In the genomic region with DNA sequence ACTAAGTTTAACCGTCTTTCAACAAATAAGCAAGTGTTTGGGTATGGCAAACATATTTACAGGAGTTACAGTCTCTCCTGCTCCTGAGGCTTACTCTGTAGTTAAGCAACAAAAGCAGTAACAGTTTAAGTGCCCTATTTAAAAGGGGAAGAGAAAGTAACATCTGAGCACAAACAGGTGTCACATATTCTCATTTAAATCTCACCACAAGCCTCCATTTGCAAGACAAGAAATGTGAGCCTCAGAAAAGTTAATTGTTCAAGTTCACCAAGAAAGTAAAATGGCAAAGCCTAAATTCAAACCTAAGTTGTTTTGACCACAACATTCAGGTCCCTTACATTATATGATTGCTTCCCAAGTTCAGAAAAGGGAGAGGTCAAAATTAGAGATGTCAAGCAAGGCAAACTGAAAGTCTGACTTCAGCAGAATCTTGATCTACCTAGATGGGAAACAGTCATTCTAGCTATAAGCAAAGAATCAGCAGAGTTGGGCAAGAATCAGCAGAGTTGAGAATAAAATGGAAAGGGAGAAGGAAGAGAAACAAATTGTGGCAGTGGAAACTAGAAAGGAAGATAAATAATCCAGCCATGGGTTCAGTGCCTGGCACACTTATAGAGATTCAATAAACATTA, we compare ENCODE assay signal across 11 cellular contexts.
DNase-seq lines count a peak whose midpoint lies in the region; ATAC-seq and TF ChIP-seq lines count a peak whose summit lies in the region.
"Had no signal": no experiment of that assay in that cellular context is flagged by ENCODE, and none has a peak within 500 bp of the region (broad histone marks: within the 10 kb centered on the region; RNA-seq: fewer than 3 reads in every experiment).

No MANE protein-coding gene starts in this region.

- H4K8ac ChIP-seq in mesenchymal stem cell (ENCODE audit: low read length) = no peak overlapping the region

- no peak overlapping the region for H3K14ac ChIP-seq in mesenchymal stem cell (ENCODE audit: low read length in 2 of 2)

- H3K4ac ChIP-seq in mesenchymal stem cell (ENCODE audit: low read depth in 1 of 2, low read length in 2 of 2) = no peak overlapping the region

- no peak overlapping the region for H2AFZ ChIP-seq in mesenchymal stem cell (ENCODE audit: low read depth, low read length)

- TF ChIP-seq CTCF in right lobe of liver (IDR thresholded peaks at IDR 0.05) (no peak), colonic mucosa (IDR thresholded peaks at IDR 0.05) (no peak)

- no peak overlapping the region for H2BK5ac ChIP-seq in mesenchymal stem cell (ENCODE audit: low read depth, low read length, poor library complexity, severe bottlenecking)

- no peaks in the 10 kb centered on the region for H3K79me1 ChIP-seq in mesenchymal stem cell (replicated peaks; ENCODE audit: low read length, poor library complexity, severe bottlenecking)

- no peak for TF ChIP-seq POLR2A in right lobe of liver (IDR thresholded peaks at IDR 0.05)

- no peaks in the 10 kb centered on the region for H3K4me1 ChIP-seq in right lobe of liver
- no peaks in the 10 kb centered on the region for H3K4me1 ChIP-seq in colonic mucosa
- H3K4me1 ChIP-seq in mesenchymal stem cell (ENCODE audit: control insufficient read depth, insufficient read depth, low read depth, low read length) = peaks cover 1% of the 10 kb centered on the region
- H3K4me1 ChIP-seq: breast epithelium had no signal

- H3K23ac ChIP-seq in mesenchymal stem cell (ENCODE audit: low read length in 2 of 2) = no peak overlapping the region

- H3K27me3 ChIP-seq in right lobe of liver (no peaks in the 10 kb centered on the region), colonic mucosa (no peaks in the 10 kb centered on the region), mesenchymal stem cell (ENCODE audit: control insufficient read depth in 1 of 2, insufficient read depth in 1 of 2, low read length in 2 of 2) (no peaks in the 10 kb centered on the region)
- H3K27me3 ChIP-seq: breast epithelium had no signal

- H3K27ac ChIP-seq in right lobe of liver = no peak overlapping the region
- no peak overlapping the region for H3K27ac ChIP-seq in colonic mucosa
- H3K27ac ChIP-seq in mesenchymal stem cell (ENCODE audit: low read length, poor library complexity, severe bottlenecking) = no peak overlapping the region
- H3K27ac ChIP-seq: WERI-Rb-1 had no signal

- H3K4me3 ChIP-seq in Jurkat, Clone E6-1 (ENCODE audit: low read length) = no peak overlapping the region
- H3K4me3 ChIP-seq in right lobe of liver (no peak overlapping the region), colonic mucosa (no peak overlapping the region), mesenchymal stem cell (ENCODE audit: insufficient read depth in 1 of 2, low read depth in 1 of 2, low read length in 2 of 2) (no peak overlapping the region)

- H2AK5ac ChIP-seq in mesenchymal stem cell (ENCODE audit: low read length, severe bottlenecking) = no peak overlapping the region

- H3K4me2 ChIP-seq in mesenchymal stem cell (ENCODE audit: low read length, poor library complexity, severe bottlenecking) = no peak overlapping the region

- intact Hi-C loops in left colon (cut with DNase I, micrococcal nuclease) = no loop called here
- intact Hi-C loops in right lobe of liver (cut with DNase I) = no loop called here
- intact Hi-C loops in colonic mucosa (cut with DNase I) = no loop called here

- no peak overlapping the region for H4K91ac ChIP-seq in mesenchymal stem cell (ENCODE audit: low read length)

- H3K9ac ChIP-seq in colonic mucosa (ENCODE audit: low read depth in 2 of 2, low read length in 2 of 2) (no peak overlapping the region), mesenchymal stem cell (ENCODE audit: low read length) (no peak overlapping the region)

- ATAC-seq in GM19043 (IDR thresholded peaks at IDR 0.05; ENCODE audit: low read depth, unreplicated experiment) (peak; percentile 89), HG02798 (IDR thresholded peaks at IDR 0.05; ENCODE audit: poor library complexity, unreplicated experiment) (peak; percentile 94), left colon (peak; percentile 28), right lobe of liver (no peak)

- H3K18ac ChIP-seq in mesenchymal stem cell (ENCODE audit: low read depth in 1 of 2, low read length in 2 of 2) = no peak overlapping the region

- H2BK12ac ChIP-seq in mesenchymal stem cell (ENCODE audit: low read length in 2 of 2) = no peak overlapping the region

- WGBS in right lobe of liver (ENCODE audit: insufficient coverage, low coverage, low lambda C conversion rate, missing lambda C conversion rate) = 84% methylated on average over 1 of the region's 1 CpG
- no CpG with 5 or more reads among the region's 1 CpG for WGBS in mesenchymal stem cell

- peak; percentile 30 for DNase-seq in Jurkat, Clone E6-1 (ENCODE audit: low read depth, low spot score)
- DNase-seq in left colon (no peak), right lobe of liver (no peak), colonic mucosa (no peak), mesenchymal stem cell (no peak), NCI-H524 (lab: John Stamatoyannopoulos, UW) (no peak)
- DNase-seq: NCI-H1417, WERI-Rb-1 had no signal

- H3K36me3 ChIP-seq in right lobe of liver (no peaks in the 10 kb centered on the region), colonic mucosa (no peaks in the 10 kb centered on the region), mesenchymal stem cell (ENCODE audit: control insufficient read depth in 1 of 2, insufficient read depth in 2 of 2, low read depth in 1 of 2, low read length in 2 of 2) (no peaks in the 10 kb centered on the region)
- H3K36me3 ChIP-seq: breast epithelium had no signal

- H3K9me3 ChIP-seq in right lobe of liver (no peaks in the 10 kb centered on the region), colonic mucosa (no peaks in the 10 kb centered on the region), mesenchymal stem cell (ENCODE audit: control insufficient read depth, low read length) (no peaks in the 10 kb centered on the region)
- H3K9me3 ChIP-seq: breast epithelium had no signal

- H2BK15ac ChIP-seq in mesenchymal stem cell (ENCODE audit: low read depth, poor library complexity, severe bottlenecking) = no peak overlapping the region

- no peak overlapping the region for H2BK120ac ChIP-seq in mesenchymal stem cell (ENCODE audit: low read depth, low read length)

Comparison
In these comparisons a context has a peak if more than half of its experiments do, and no peak if none do; other contexts are left out.
1. ATAC-seq: peak in GM19043 (single experiment), HG02798 (single experiment) and left colon (single experiment); none in right lobe of liver (0 of 4).